In the genomic region with DNA sequence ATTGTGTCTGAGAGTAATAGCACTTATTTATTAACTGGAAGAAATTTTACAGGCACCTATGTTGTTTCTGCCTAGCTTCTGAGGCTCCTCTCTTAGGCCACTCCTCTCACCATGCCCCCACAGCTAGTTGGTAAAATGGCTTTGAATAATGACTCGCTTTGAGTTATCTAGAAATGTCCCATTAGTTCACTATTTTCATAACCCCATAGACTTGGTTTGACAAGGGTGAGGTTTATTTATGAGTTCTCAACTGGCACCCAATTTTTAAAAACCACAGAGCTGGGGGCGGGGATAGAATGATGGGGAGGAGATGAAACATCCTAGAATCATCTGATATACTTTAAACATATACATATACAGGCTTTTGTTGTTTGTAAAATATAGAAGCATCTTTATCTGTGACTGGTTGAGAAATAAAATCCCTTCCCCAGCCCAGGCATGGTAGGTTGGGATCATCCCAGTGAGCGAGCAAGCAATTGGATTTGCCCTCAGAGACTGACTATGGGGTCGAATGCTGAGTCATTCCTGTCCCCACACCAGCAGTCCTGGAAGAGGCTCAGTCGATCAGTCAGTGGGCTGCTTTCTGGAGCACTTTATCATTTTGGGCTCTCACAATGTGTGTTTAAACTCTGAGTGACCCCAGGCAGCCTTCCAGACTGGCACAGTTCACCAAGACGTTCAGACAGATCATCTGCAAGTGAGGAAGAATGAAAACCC, we compare ENCODE assay signal across 9 cellular contexts.
DNase-seq lines count a peak whose midpoint lies in the region; ATAC-seq, FAIRE-seq and TF ChIP-seq lines count a peak whose summit lies in the region.
"Had no signal": no experiment of that assay in that cellular context is flagged by ENCODE, and none has a peak within 500 bp of the region (broad histone marks: within the 10 kb centered on the region; RNA-seq: fewer than 3 reads in every experiment).

No MANE protein-coding gene starts in this region.

- no peak overlapping the region for H3K27ac ChIP-seq in heart left ventricle

- H3K36me3 ChIP-seq in heart left ventricle, result peaks cover 0 to 4% (median 0%) of the 10 kb centered on the region in 9 donors

- H3K27me3 ChIP-seq in heart left ventricle, result no peaks in the 10 kb centered on the region

- no peaks in the 10 kb centered on the region for H3K9me3 ChIP-seq in heart left ventricle

- ATAC-seq in heart left ventricle (peak; percentile 34 to 72 (median 68)), GM18867 (IDR thresholded peaks at IDR 0.05; ENCODE audit: unreplicated experiment) (no peak)

- FAIRE-seq in GM12892 (lab: Jason Lieb, UNC), result no peak

- intact Hi-C loops in heart left ventricle (cut with DNase I), result no loop called here

- WGBS in heart left ventricle, 4 donors, result 51 to 57% (median 56%) methylated on average over 6 of the region's 6 CpGs

- peaks cover 3 to 33% (median 18%) of the 10 kb centered on the region in 12 donors for H3K4me1 ChIP-seq in heart left ventricle

- TF ChIP-seq CTCF in heart left ventricle (IDR thresholded peaks at IDR 0.05), result no peak

- peak; percentile 73 for DNase-seq in activated CD4-positive, alpha-beta T cell treated with anti-CD3 and anti-CD28 coated beads for 48 hours
- no peak for DNase-seq in activated CD4-positive, alpha-beta T cell treated with anti-CD3 and anti-CD28 coated beads, Interleukin-2, amount 50 U/mL, for 1 hour
- DNase-seq in SK-N-DZ (ENCODE audit: low spot score) (peak; percentile 43), heart left ventricle (no peak), islet precursor cell (no peak), GM12892 (ENCODE audit: insufficient read length) (no peak)
- DNase-seq in stimulated activated CD4-positive, alpha-beta T cell treated with anti-CD3 and anti-CD28 coated beads, TNF-alpha, amount 100 ng/mL, for 24 hours (ENCODE audit: low read depth in 3 of 3), result peak in 2 of 3 experiments; percentile 8 to 34
- DNase-seq: anterior cingulate cortex had no signal

- H3K4me3 ChIP-seq in heart left ventricle, result no peak overlapping the region

- no peak for TF ChIP-seq POLR2A in heart left ventricle (IDR thresholded peaks at IDR 0.05)
- TF ChIP-seq POLR2A in GM12892 (IDR thresholded peaks at IDR 0.05; ENCODE audit: low read depth, low read length), result no peak

Comparison
In these comparisons a context has a peak if more than half of its experiments do, and no peak if none do; other contexts are left out.
1. DNase-seq: peak in activated CD4-positive, alpha-beta T cell treated with anti-CD3 and anti-CD28 coated beads for 48 hours (single experiment), SK-N-DZ (single experiment) and stimulated activated CD4-positive, alpha-beta T cell treated with anti-CD3 and anti-CD28 coated beads, TNF-alpha, amount 100 ng/mL, for 24 hours (2 of 3); none in activated CD4-positive, alpha-beta T cell treated with anti-CD3 and anti-CD28 coated beads, Interleukin-2, amount 50 U/mL, for 1 hour (single experiment), heart left ventricle (0 of 5), islet precursor cell (single experiment) and GM12892 (single experiment).